In genomic region chr2:152243723-152244122, GRCh38 we compare ENCODE assay signal across 28 cellular contexts.
DNase-seq lines count a peak whose midpoint lies in the region; ATAC-seq and TF ChIP-seq lines count a peak whose summit lies in the region.
"Had no signal": no experiment of that assay in that cellular context is flagged by ENCODE, and none has a peak within 500 bp of the region (broad histone marks: within the 10 kb centered on the region; RNA-seq: fewer than 3 reads in every experiment).

No MANE protein-coding gene starts in this region.

- H4K91ac ChIP-seq in trophoblast cell (ENCODE audit: low read depth, low read length), result peak overlapping the region; percentile 81

- H2BK5ac ChIP-seq in trophoblast cell (ENCODE audit: low read depth, low read length, poor library complexity), result peak overlapping the region; percentile 92

- H2BK12ac ChIP-seq in trophoblast cell (ENCODE audit: low read length), result peak overlapping the region; percentile 94

- no peaks in the 10 kb centered on the region for H4K20me1 ChIP-seq in BLaER1 treated with 17β-estradiol and CSF1 and Interleukin-3, amounts not matched to agents 10 nM and 100 nM

- peaks cover 0 to 80% (median 44%) of the 10 kb centered on the region in 10 experiments; a peak in 18 of 20 replicates for H3K4me1 ChIP-seq in BLaER1 treated with 17β-estradiol and CSF1 and Interleukin-3, amounts not matched to agents 10 nM and 100 nM
- peaks cover 3 to 13% of the 10 kb centered on the region in 2 experiments for H3K4me1 ChIP-seq in trophoblast cell (ENCODE audit: control insufficient read depth in 1 of 2, insufficient read depth in 2 of 2, low read length in 2 of 2)
- H3K4me1 ChIP-seq: prostate gland had no signal

- H2AFZ ChIP-seq in trophoblast cell (ENCODE audit: insufficient read depth, low read length, poor library complexity), result no peak overlapping the region

- H3K4me3 ChIP-seq in BLaER1 treated with 17β-estradiol and CSF1 and Interleukin-3, amounts not matched to agents 10 nM and 100 nM, result no peak overlapping the region
- no peak overlapping the region for H3K4me3 ChIP-seq in astrocyte of the spinal cord (ENCODE audit: low read depth, low read length)
- H3K4me3 ChIP-seq in trophoblast cell (ENCODE audit: low read depth, low read length), result no peak overlapping the region
- H3K4me3 ChIP-seq: dorsolateral prefrontal cortex, heart right ventricle, prostate gland had no signal

- TF ChIP-seq CTCF in astrocyte of the spinal cord (IDR thresholded peaks at IDR 0.05; ENCODE audit: low read depth, low read length), result no peak

- no peak overlapping the region for H2AK5ac ChIP-seq in trophoblast cell (ENCODE audit: low read length)

- no peak overlapping the region for H3K14ac ChIP-seq in trophoblast cell (ENCODE audit: low read length)

- peak overlapping the region in 7 of 11 experiments; percentile 12 to 83 (median 79); a peak in 13 of 22 replicates for H3K27ac ChIP-seq in BLaER1 treated with 17β-estradiol and CSF1 and Interleukin-3, amounts not matched to agents 10 nM and 100 nM
- peak overlapping the region; percentile 79 for H3K27ac ChIP-seq in trophoblast cell (ENCODE audit: low read depth, low read length)
- H3K27ac ChIP-seq: prostate gland, WERI-Rb-1 had no signal

- no peaks in the 10 kb centered on the region for H3K36me3 Mint-ChIP-seq in activated naive CD8-positive, alpha-beta T cell treated with anti-CD3 and anti-CD28 coated beads for 36 hours
- H3K36me3 Mint-ChIP-seq: activated CD8-positive, alpha-beta memory T cell treated with anti-CD3 and anti-CD28 coated beads, Interleukin-2, amount 10 ng/mL, durations not matched to agents 7 days and 5 days; CD14-positive monocyte; IgD-negative memory B cell; mesothelial cell of epicardium; natural killer cell treated with Interleukin-12 subunit alpha and Interleukin-12 subunit beta and Interleukin-15 and Interleukin-18, amount 100 ng/mL, for 72 hours had no signal

- no peak overlapping the region for H3K4me3 Mint-ChIP-seq in activated naive CD8-positive, alpha-beta T cell treated with anti-CD3 and anti-CD28 coated beads for 36 hours
- H3K4me3 Mint-ChIP-seq: activated CD4-positive, alpha-beta T cell treated with anti-CD3 and anti-CD28 coated beads, Interleukin-2, amount 10 ng/mL, durations not matched to agents 7 days and 5 days; activated CD8-positive, alpha-beta memory T cell treated with anti-CD3 and anti-CD28 coated beads, Interleukin-2, amount 10 ng/mL, durations not matched to agents 7 days and 5 days; activated naive CD4-positive, alpha-beta T cell treated with anti-CD3 and anti-CD28 coated beads for 36 hours; CD14-positive monocyte; IgD-negative memory B cell; mesothelial cell of epicardium; natural killer cell treated with Interleukin-12 subunit alpha and Interleukin-12 subunit beta and Interleukin-15 and Interleukin-18, amount 100 ng/mL, for 72 hours had no signal

- peaks cover 7% of the 10 kb centered on the region for H3K9me3 Mint-ChIP-seq in activated naive CD8-positive, alpha-beta T cell treated with anti-CD3 and anti-CD28 coated beads for 36 hours
- H3K9me3 Mint-ChIP-seq: activated CD4-positive, alpha-beta T cell treated with anti-CD3 and anti-CD28 coated beads, Interleukin-2, amount 10 ng/mL, durations not matched to agents 7 days and 5 days; natural killer cell treated with Interleukin-12 subunit alpha and Interleukin-12 subunit beta and Interleukin-15 and Interleukin-18, amount 100 ng/mL, for 72 hours had no signal

- no peak overlapping the region for H3K18ac ChIP-seq in trophoblast cell (ENCODE audit: low read length)

- peak overlapping the region in 4 of 11 experiments; percentile 50 to 63 (median 58); a peak in 7 of 22 replicates for H3K9ac ChIP-seq in BLaER1 treated with 17β-estradiol and CSF1 and Interleukin-3, amounts not matched to agents 10 nM and 100 nM
- H3K9ac ChIP-seq in trophoblast cell (ENCODE audit: low read length), result no peak overlapping the region

- peak; percentile 3 for DNase-seq in astrocyte of the spinal cord (ENCODE audit: low read depth, low spot score)
- DNase-seq in left ventricle myocardium superior, result no peak
- DNase-seq in trophoblast cell, result peak in 1 of 2 donors; percentile 46
- no peak for DNase-seq in activated naive CD8-positive, alpha-beta T cell treated with anti-CD3 and anti-CD28 coated beads for 36 hours
- DNase-seq in NCI-H2171 treated with DMSO at 0.1 percent for 48 hours (lab: John Stamatoyannopoulos, UW), result no peak
- DNase-seq: ACHN; activated CD4-positive, alpha-beta T cell treated with anti-CD3 and anti-CD28 coated beads, Interleukin-2, amount 10 ng/mL, durations not matched to agents 7 days and 5 days; activated CD8-positive, alpha-beta memory T cell treated with anti-CD3 and anti-CD28 coated beads, Interleukin-2, amount 10 ng/mL, durations not matched to agents 7 days and 5 days; activated naive CD4-positive, alpha-beta T cell treated with anti-CD3 and anti-CD28 coated beads for 36 hours; central memory CD4-positive, alpha-beta T cell; heart right ventricle; NCI-H1092 treated with DMSO at 0.1 percent for 48 hours; NCI-H1930; NCI-H2227 treated with DMSO at 0.1 percent for 48 hours; NCI-H748 treated with DMSO at 0.1 percent for 48 hours; stimulated activated CD4-positive, alpha-beta T cell treated with anti-CD3 and anti-CD28 coated beads, Interleukin-1b, Interleukin-23, amount 100 ng/mL, for 48 hours; T-helper 2 cell had no signal

- intact Hi-C loops in left ventricle myocardium superior (cut with micrococcal nuclease), result no loop called here

- peak overlapping the region; percentile 72 for H4K8ac ChIP-seq in trophoblast cell (ENCODE audit: low read depth, low read length)

- H3K4me2 ChIP-seq in BLaER1 treated with 17β-estradiol and CSF1 and Interleukin-3, amounts not matched to agents 10 nM and 100 nM, result peak overlapping the region in 9 of 11 experiments; percentile 2 to 83 (median 56); a peak in 18 of 22 replicates
- no peak overlapping the region for H3K4me2 ChIP-seq in trophoblast cell (ENCODE audit: low read length)

- no peaks in the 10 kb centered on the region for H3K4me1 Mint-ChIP-seq in activated naive CD8-positive, alpha-beta T cell treated with anti-CD3 and anti-CD28 coated beads for 36 hours
- H3K4me1 Mint-ChIP-seq: activated CD4-positive, alpha-beta T cell treated with anti-CD3 and anti-CD28 coated beads, Interleukin-2, amount 10 ng/mL, durations not matched to agents 7 days and 5 days; activated CD8-positive, alpha-beta memory T cell treated with anti-CD3 and anti-CD28 coated beads, Interleukin-2, amount 10 ng/mL, durations not matched to agents 7 days and 5 days; CD14-positive monocyte had no signal

- no CpG with 5 or more reads among the region's 1 CpG for WGBS in trophoblast cell (ENCODE audit: extremely low coverage, insufficient coverage, insufficient read length)

- ATAC-seq in left ventricle myocardium superior (peak; percentile 57), GM21576 (IDR thresholded peaks at IDR 0.05; ENCODE audit: unreplicated experiment) (no peak)
- ATAC-seq: activated CD8-positive, alpha-beta memory T cell treated with anti-CD3 and anti-CD28 coated beads, Interleukin-2, amount 10 ng/mL, durations not matched to agents 7 days and 5 days; HCT116; SK-N-SH treated with all-trans-retinoic acid at 6 μM for 48 hours had no signal

- no peak overlapping the region for H3K23ac ChIP-seq in trophoblast cell (ENCODE audit: low read length)

- H3K27me3 Mint-ChIP-seq in activated naive CD8-positive, alpha-beta T cell treated with anti-CD3 and anti-CD28 coated beads for 36 hours, result peaks cover 10% of the 10 kb centered on the region

- no peaks in the 10 kb centered on the region for H3K79me2 ChIP-seq in trophoblast cell (ENCODE audit: control insufficient read depth, insufficient read depth, low read length, poor library complexity)

- H3K27ac Mint-ChIP-seq in activated naive CD8-positive, alpha-beta T cell treated with anti-CD3 and anti-CD28 coated beads for 36 hours, result no peak overlapping the region
- H3K27ac Mint-ChIP-seq: activated CD4-positive, alpha-beta T cell treated with anti-CD3 and anti-CD28 coated beads, Interleukin-2, amount 10 ng/mL, durations not matched to agents 7 days and 5 days; activated CD8-positive, alpha-beta memory T cell treated with anti-CD3 and anti-CD28 coated beads, Interleukin-2, amount 10 ng/mL, durations not matched to agents 7 days and 5 days; activated naive CD4-positive, alpha-beta T cell treated with anti-CD3 and anti-CD28 coated beads for 36 hours; CD14-positive monocyte; IgD-negative memory B cell; mesothelial cell of epicardium; natural killer cell treated with Interleukin-12 subunit alpha and Interleukin-12 subunit beta and Interleukin-15 and Interleukin-18, amount 100 ng/mL, for 72 hours had no signal

- peaks cover 12% of the 10 kb centered on the region for H3K79me1 ChIP-seq in trophoblast cell (ENCODE audit: low read length)

- no peaks in the 10 kb centered on the region for H3K27me3 ChIP-seq in BLaER1 treated with 17β-estradiol and CSF1 and Interleukin-3, amounts not matched to agents 10 nM and 100 nM
- no peaks in the 10 kb centered on the region for H3K27me3 ChIP-seq in trophoblast cell (ENCODE audit: insufficient read depth, low read length)
- H3K27me3 ChIP-seq: dorsolateral prefrontal cortex, heart right ventricle had no signal

- H3K9me3 ChIP-seq in BLaER1 treated with 17β-estradiol and CSF1 and Interleukin-3, amounts not matched to agents 10 nM and 100 nM (replicated peaks in 1 of 11), result peaks cover 27 to 36% (median 32%) of the 10 kb centered on the region in 11 experiments
- H3K9me3 ChIP-seq in trophoblast cell (ENCODE audit: insufficient read depth, low read depth, low read length), result no peaks in the 10 kb centered on the region
- H3K9me3 ChIP-seq: prostate gland had no signal

- in situ Hi-C loops in astrocyte of the spinal cord (cut with HindIII; ENCODE audit: low sequenced_read_pairs), result no loop called here

- no peak overlapping the region for H4K12ac ChIP-seq in trophoblast cell (ENCODE audit: low read depth, low read length)

- peaks cover 0 to 9% (median 0%) of the 10 kb centered on the region in 11 experiments; a peak in 2 of 22 replicates for H3K36me3 ChIP-seq in BLaER1 treated with 17β-estradiol and CSF1 and Interleukin-3, amounts not matched to agents 10 nM and 100 nM
- peaks cover 0 to 1% of the 10 kb centered on the region in 2 experiments for H3K36me3 ChIP-seq in trophoblast cell (ENCODE audit: control insufficient read depth in 1 of 2, insufficient read depth in 2 of 2, low read length in 2 of 2)
- H3K36me3 ChIP-seq: heart right ventricle, prostate gland, WERI-Rb-1 had no signal

- no peak overlapping the region for H3K4ac ChIP-seq in trophoblast cell (ENCODE audit: low read depth, low read length)

- peak overlapping the region; percentile 86 for H2BK120ac ChIP-seq in trophoblast cell (ENCODE audit: insufficient read depth, low read length, poor library complexity)
